8 cellular contexts compared by ENCODE assay signal in the genomic region with DNA sequence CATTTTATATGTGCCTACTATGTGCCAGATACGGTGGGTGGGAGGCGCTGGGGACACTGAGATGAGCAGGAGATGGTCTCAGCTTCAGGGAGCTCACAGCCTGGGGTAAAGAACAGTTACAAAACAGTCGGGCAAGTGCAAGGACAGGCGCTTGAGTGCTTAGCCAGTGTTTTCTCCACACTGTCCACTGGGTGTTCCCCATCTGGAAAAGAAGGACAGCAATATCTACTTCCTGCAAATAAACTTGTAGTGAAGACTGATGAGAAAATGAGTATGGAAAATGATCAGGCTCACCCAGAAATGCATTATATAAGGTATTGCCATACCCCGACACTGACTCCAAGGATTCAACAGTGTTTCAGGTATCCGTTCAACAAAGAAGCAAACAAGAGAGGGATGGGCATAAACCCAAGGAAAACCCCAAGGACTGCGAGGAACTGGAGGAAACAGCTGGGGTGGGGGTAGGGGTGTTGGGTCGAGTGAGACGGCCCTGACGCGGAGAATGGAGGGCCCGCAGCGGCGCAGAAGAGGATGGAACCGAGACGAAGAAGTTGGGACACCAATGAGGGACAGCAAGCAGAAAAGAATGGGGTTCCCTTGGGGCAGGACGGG. TPM values are rescaled to one million over a fixed set of nuclear protein-coding genes. Genes with fewer than 3 reads are reported as not detected.
A peak's percentile ranks its signal among the peaks of the same experiment; 100 is the strongest.
DNase-seq lines count a peak whose midpoint lies in the region; ATAC-seq, FAIRE-seq and TF ChIP-seq lines count a peak whose summit lies in the region.

No MANE protein-coding gene starts in this region.

- H3K36me3 Mint-ChIP-seq in T-cell, result peaks cover 1% of the 10 kb centered on the region
- no peaks in the 10 kb centered on the region for H3K36me3 Mint-ChIP-seq in nephron (ENCODE audit: low read depth)

- peak overlapping the region; percentile 85 to 94 (median 89) for H3K4me3 Mint-ChIP-seq in T-cell
- peak overlapping the region; percentile 97 to 99 (median 97) for H3K4me3 Mint-ChIP-seq in nephron

- FAIRE-seq in H54 (lab: Jason Lieb, UNC), result no peak

- H3K9me3 Mint-ChIP-seq in T-cell (no peaks in the 10 kb centered on the region), nephron (peaks cover 9% of the 10 kb centered on the region)

- CTCF ChIA-PET in T-cell (lab: Charles Lee), result no interaction called here

- H3K4me1 Mint-ChIP-seq in T-cell (peaks cover 40 to 47% (median 46%) of the 10 kb centered on the region in 3 donors), nephron (peaks cover 29% of the 10 kb centered on the region)

- peak; percentile 57 for DNase-seq in AG20443 (ENCODE audit: low spot score)
- DNase-seq in H54 (ENCODE audit: insufficient read length, low spot score), result peak; percentile 7
- DNase-seq in T-cell, result peak in 2 of 34 experiments; percentile 1
- peak; percentile 47 for DNase-seq in fibroblast of mammary gland (ENCODE audit: low read depth)

- H3K4me3 ChIP-seq in fibroblast of mammary gland (ENCODE audit: control insufficient read depth, low read depth, low read length), result peak overlapping the region; percentile 60

- TF ChIP-seq POLR2A in H54 (IDR thresholded peaks at IDR 0.05; ENCODE audit: low read depth, low read length), result no peak

- POLR2A ChIA-PET in T-cell (lab: Charles Lee), result no interaction called here

- TF ChIP-seq CTCF in fibroblast of mammary gland (conservative IDR thresholded peaks at IDR 0.05; ENCODE audit: control insufficient read depth, insufficient read depth, low read depth, low read length) (peak; percentile 14), nephron (IDR thresholded peaks at IDR 0.05; ENCODE audit: unreplicated experiment in 3 of 3) (peak in 2 of 3 experiments; percentile 18 to 23)

- ATAC-seq in T-cell (replicated peaks in 1 of 4), result peak in 1 of 4 experiments; percentile 17
- no peak for ATAC-seq in GM19395 (IDR thresholded peaks at IDR 0.05; ENCODE audit: unreplicated experiment)
- no peak for ATAC-seq in GM21786 (IDR thresholded peaks at IDR 0.05; ENCODE audit: unreplicated experiment)
- no peak for ATAC-seq in HG02571 (IDR thresholded peaks at IDR 0.05; ENCODE audit: unreplicated experiment)

- H3K27me3 Mint-ChIP-seq in T-cell (peaks cover 4 to 24% of the 10 kb centered on the region in 2 donors), nephron (ENCODE audit: low read depth) (no peaks in the 10 kb centered on the region)

- H3K27ac Mint-ChIP-seq in T-cell, result peak overlapping the region; percentile 62 to 73
- H3K27ac Mint-ChIP-seq in nephron, result peak overlapping the region; percentile 91 to 97 (median 94)

RNA-seq across cellular contexts. Expression of gene TMEM185A, which starts 0.8 kb away (rescaled TPM):
- 10 to 100 TPM; 13.8 to 26.5 (median 25.6) TPM for total RNA-seq in T-cell

RNA-seq across cellular contexts. Expression of gene HSFX2, which starts 35.7 kb away (rescaled TPM):
- not detected for total RNA-seq in T-cell

RNA-seq across cellular contexts. Expression of gene MAGEA9B, which starts 43.5 kb away (rescaled TPM):
- not detected for total RNA-seq in T-cell
